24 cellular contexts compared by ENCODE assay signal in genomic region chr1:157483635-157484034, GRCh38.
"Had no signal": no experiment of that assay in that cellular context is flagged by ENCODE, and none has a peak within 500 bp of the region (broad histone marks: within the 10 kb centered on the region; RNA-seq: fewer than 3 reads in every experiment).

No MANE protein-coding gene starts in this region.

- H3K36me3 ChIP-seq: stomach, suprapubic skin, thoracic aorta, thyroid gland, tibial artery, tibial nerve, transverse colon, upper lobe of left lung, upper lobe of right lung, uterus, vagina had no signal

- H3K27ac ChIP-seq: stomach, suprapubic skin, testis, thoracic aorta, thyroid gland, tibial artery, tibial nerve, transverse colon, upper lobe of left lung, upper lobe of right lung, uterus, vagina had no signal

- H3K27me3 ChIP-seq: stomach, suprapubic skin, testis, thyroid gland, tibial nerve, transverse colon, upper lobe of left lung, upper lobe of right lung, uterus, vagina had no signal

- H3K9me3 ChIP-seq: suprapubic skin, testis, thoracic aorta, thyroid gland, transverse colon, upper lobe of left lung, upper lobe of right lung, vagina had no signal

- DNase-seq: stimulated activated CD4-positive, alpha-beta T cell treated with anti-CD3 and anti-CD28 coated beads, Interleukin-2, amount 100 ng/mL, for 48 hours; stimulated activated CD4-positive, alpha-beta T cell treated with anti-CD3 and anti-CD28 coated beads, Interleukin-4, amount 100 ng/mL, for 1 hour; stimulated activated CD4-positive, alpha-beta T cell treated with anti-CD3 and anti-CD28 coated beads, Interleukin-4, amount 100 ng/mL, for 24 hours; stimulated activated CD4-positive, alpha-beta T cell treated with anti-CD3 and anti-CD28 coated beads, Interleukin-4, amount 100 ng/mL, for 4 hours; stimulated activated CD8-positive, alpha-beta memory T cell treated with anti-CD3 and anti-CD28 coated beads, Interleukin-4, amount 100 ng/mL, for 48 hours; stimulated activated naive B cell treated with anti-CD40 and anti-IgM and Interleukin-4, amounts not matched to agents 10 μg/mL and 1 μg/mL and 100 μg/mL, for 72 hours; stimulated activated naive CD4-positive, alpha-beta T cell; stimulated activated naive CD4-positive, alpha-beta T cell treated with Interleukin-2 at 50 U/mL for 16 hours; stimulated activated naive CD8-positive, alpha-beta T cell treated with anti-CD3 and anti-CD28 coated beads, Interleukin-15, amount 100 ng/mL, for 72 hours; stimulated activated naive CD8-positive, alpha-beta T cell treated with anti-CD3 and anti-CD28 coated beads, Interleukin-15, Interleukin-2, amounts not matched to agents 100 U/mL and 50 U/mL, for 24 hours; stomach; substantia nigra; testis; thyroid gland; tibial artery; transverse colon; trophoblast cell; upper lobe of left lung; upper lobe of right lung; uterus had no signal

- H3K4me3 ChIP-seq: stomach, suprapubic skin, testis, thoracic aorta, thyroid gland, tibial artery, tibial nerve, transverse colon, upper lobe of left lung, upper lobe of right lung, uterus, vagina had no signal
